Comparison of ENCODE assay signal across 1 cellular context in genomic region chr17:78316115-78316866, GRCh38.
A peak's percentile ranks its signal among the peaks of the same experiment; 100 is the strongest.
TF ChIP-seq lines count a peak whose summit lies in the region.

No MANE protein-coding gene starts in this region.

TF ChIP-seq in K562, 482 proteins besides CTCF, POLR2A, EP300 and RAD21 (continued from another document and continues in another):
- TF ChIP-seq SAP30 (IDR thresholded peaks at IDR 0.05; ENCODE audit: borderline replicate concordance, insufficient read depth, low read depth, low read length, poor library complexity, severe bottlenecking) (no peak), RERE (CRISPR knock-in tag; IDR thresholded peaks at IDR 0.05; ENCODE audit: borderline replicate concordance) (no peak), ZNF449 (CRISPR knock-in tag; IDR thresholded peaks at IDR 0.05) (no peak), MAFK (IDR thresholded peaks at IDR 0.05; ENCODE audit: low read length) (no peak), ZBTB11 (CRISPR knock-in tag; IDR thresholded peaks at IDR 0.05) (no peak), HNRNPH1 (optimal IDR thresholded peaks at IDR 0.05; ENCODE audit: low read depth, low read length) (no peak), ZNF592 (IDR thresholded peaks at IDR 0.05) (no peak; the same call in 1 of the 2 replicates), HMBOX1 (IDR thresholded peaks at IDR 0.05) (0 out of 2 replicates have a peak, but pooled peaks have one; percentile 0), MXD1 (CRISPR knock-in tag; IDR thresholded peaks at IDR 0.05; ENCODE audit: borderline replicate concordance, poor library complexity, severe bottlenecking) (no peak), IFI16 (CRISPR knock-in tag; IDR thresholded peaks at IDR 0.05) (no peak), SREBF2 (CRISPR knock-in tag; IDR thresholded peaks at IDR 0.05) (no peak), ELF1 (tag; IDR thresholded peaks at IDR 0.05) (no peak), ZNF696 (CRISPR knock-in tag; conservative IDR thresholded peaks at IDR 0.05) (no peak), NRF1 (conservative IDR thresholded peaks at IDR 0.05 in 1 of 2, IDR thresholded peaks at IDR 0.05 in 1 of 2) (peak; percentile 7 to 9; a peak in 2 of 4 replicates), THRAP3 (IDR thresholded peaks at IDR 0.05; ENCODE audit: borderline replicate concordance) (no peak), SIN3A (IDR thresholded peaks at IDR 0.05; ENCODE audit: borderline replicate concordance in 2 of 2, control insufficient read depth in 1 of 2, low read depth in 2 of 2, low read length in 2 of 2) (no peak), VEZF1 (CRISPR knock-in tag; IDR thresholded peaks at IDR 0.05) (no peak), USF2 (CRISPR knock-in tag; IDR thresholded peaks at IDR 0.05) (no peak), ZNF263 (CRISPR knock-in tag; IDR thresholded peaks at IDR 0.05; ENCODE audit: borderline replicate concordance) (0 out of 2 replicates have a peak, but pooled peaks have one; percentile 14), ZNF644 (tag; IDR thresholded peaks at IDR 0.05; ENCODE audit: low read depth) (0 out of 2 replicates have a peak, but pooled peaks have one; percentile 11), SMARCB1 (IDR thresholded peaks at IDR 0.05; ENCODE audit: insufficient read length, low read depth) (no peak), ZNF609 (CRISPR knock-in tag; IDR thresholded peaks at IDR 0.05; ENCODE audit: borderline replicate concordance) (no peak), CCNT2 (IDR thresholded peaks at IDR 0.05; ENCODE audit: borderline replicate concordance, extremely low read depth, insufficient read length, low read depth, low read length) (no peak), ZNF780A (CRISPR knock-in tag; IDR thresholded peaks at IDR 0.05) (no peak)
